In the genomic region with DNA sequence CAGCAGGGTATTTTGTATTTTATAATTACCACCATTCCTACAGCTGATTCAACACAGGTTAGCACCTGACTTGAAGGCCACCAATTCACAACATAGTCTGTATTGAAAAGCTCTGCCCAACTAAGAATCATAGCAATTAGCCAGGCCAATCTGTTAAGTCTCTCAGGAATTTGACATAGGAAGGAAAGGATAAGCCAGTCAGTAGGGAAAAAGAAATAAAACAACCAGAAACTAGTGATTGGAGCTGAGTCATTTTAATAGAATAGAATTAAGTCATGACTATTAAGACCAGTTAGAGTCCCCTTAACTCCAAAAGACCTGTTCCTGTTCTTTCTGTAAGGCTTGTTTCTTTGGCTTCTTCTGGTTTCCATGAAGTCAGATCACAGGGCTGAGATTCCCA, we compare ENCODE assay signal across 26 cellular contexts. TPM values are rescaled to one million over a fixed set of nuclear protein-coding genes. Genes with fewer than 3 reads are reported as not detected.
DNase-seq lines count a peak whose midpoint lies in the region; ATAC-seq and TF ChIP-seq lines count a peak whose summit lies in the region.
"Had no signal": no experiment of that assay in that cellular context is flagged by ENCODE, and none has a peak within 500 bp of the region (broad histone marks: within the 10 kb centered on the region; RNA-seq: fewer than 3 reads in every experiment).

No MANE protein-coding gene starts in this region.

- H3K27ac ChIP-seq in PC-9: 0 out of 2 replicates have a peak overlapping the region, but pooled peaks have one; percentile 17
- H3K27ac ChIP-seq: A549, sigmoid colon, VCaP had no signal

- no peak overlapping the region for H3K4me3 Mint-ChIP-seq in stimulated activated naive CD8-positive, alpha-beta T cell treated with anti-CD3 and anti-CD28 coated beads, Interleukin-15, amount 100 ng/mL, for 72 hours
- H3K4me3 Mint-ChIP-seq: activated naive CD4-positive, alpha-beta T cell treated with anti-CD3 and anti-CD28 coated beads, Interleukin-2, amount 50 U/mL, for 24 hours; activated T-cell treated with anti-CD3 and anti-CD28 coated beads, Interleukin-2, amount 50 U/mL, for 72 hours; neural crest cell had no signal

- no peaks in the 10 kb centered on the region for H3K27me3 Mint-ChIP-seq in stimulated activated naive CD8-positive, alpha-beta T cell treated with anti-CD3 and anti-CD28 coated beads, Interleukin-15, amount 100 ng/mL, for 72 hours
- H3K27me3 Mint-ChIP-seq: activated naive CD4-positive, alpha-beta T cell treated with anti-CD3 and anti-CD28 coated beads, Interleukin-2, amount 50 U/mL, for 24 hours had no signal

- no peak overlapping the region for H3K27ac Mint-ChIP-seq in stimulated activated naive CD8-positive, alpha-beta T cell treated with anti-CD3 and anti-CD28 coated beads, Interleukin-15, amount 100 ng/mL, for 72 hours
- H3K27ac Mint-ChIP-seq: activated naive CD4-positive, alpha-beta T cell treated with anti-CD3 and anti-CD28 coated beads, Interleukin-2, amount 50 U/mL, for 24 hours; activated T-cell treated with anti-CD3 and anti-CD28 coated beads, Interleukin-2, amount 50 U/mL, for 72 hours had no signal

- DNase-seq in stimulated activated naive CD8-positive, alpha-beta T cell treated with anti-CD3 and anti-CD28 coated beads, Interleukin-15, amount 100 ng/mL, for 72 hours: no peak
- DNase-seq in stimulated activated naive CD8-positive, alpha-beta T cell treated with anti-CD3 and anti-CD28 coated beads, Interleukin-15, Interleukin-2, amounts not matched to agents 100 U/mL and 50 U/mL, for 24 hours: no peak
- DNase-seq in PC-9 (no peak), lung microvascular endothelial cell (ENCODE audit: low read depth in 2 of 2) (peak; percentile 28 to 41), OCI-M2 (lab: John Stamatoyannopoulos, UW; ENCODE audit: unreplicated experiment) (no peak), DMS 273 treated with DMSO at 0.1 percent for 48 hours (lab: John Stamatoyannopoulos, UW) (no peak)
- DNase-seq in stimulated activated CD4-positive, alpha-beta T cell treated with anti-CD3 and anti-CD28 coated beads, Interleukin-15, amount 100 ng/mL, for 24 hours: no peak
- DNase-seq: activated CD4-positive, alpha-beta T cell treated with anti-CD3 and anti-CD28 coated beads, Interleukin-2, amount 50 U/mL, for 1 hour; activated T-cell treated with anti-CD3 and anti-CD28 coated beads, Interleukin-2, amount 50 U/mL, for 72 hours; BE2C; COR-L47; effector CD4-positive, alpha-beta T cell; KG1; MM.1S; NCI-H1436 treated with DMSO at 0.1 percent for 48 hours; NCI-H2107; SHP77; sigmoid colon; stimulated activated naive CD4-positive, alpha-beta T cell treated with Interleukin-2 at 50 U/mL for 16 hours; T-helper 9 cell had no signal

- CTCF ChIA-PET in PC-9 (lab: Charles Lee): no interaction called here

- POLR2A ChIA-PET in PC-9 (lab: Charles Lee; ENCODE audit: unreplicated experiment): no interaction called here

- no peaks in the 10 kb centered on the region for H3K9me3 Mint-ChIP-seq in stimulated activated naive CD8-positive, alpha-beta T cell treated with anti-CD3 and anti-CD28 coated beads, Interleukin-15, amount 100 ng/mL, for 72 hours
- H3K9me3 Mint-ChIP-seq: activated naive CD4-positive, alpha-beta T cell treated with anti-CD3 and anti-CD28 coated beads, Interleukin-2, amount 50 U/mL, for 24 hours; activated T-cell treated with anti-CD3 and anti-CD28 coated beads, Interleukin-2, amount 50 U/mL, for 72 hours; neural crest cell had no signal

- no peaks in the 10 kb centered on the region for H3K9me2 ChIP-seq in PC-9 (ENCODE audit: insufficient read depth)

- intact Hi-C loops in PC-9 (cut with micrococcal nuclease; ENCODE audit: unreplicated experiment): no loop called here

- peaks cover 51% of the 10 kb centered on the region for H4K20me1 ChIP-seq in PC-9 (ENCODE audit: insufficient read depth)

- no peak overlapping the region for H3K4me3 ChIP-seq in PC-9
- H3K4me3 ChIP-seq: A549, lung, sigmoid colon had no signal

- peaks cover 37% of the 10 kb centered on the region for H3K4me1 Mint-ChIP-seq in stimulated activated naive CD8-positive, alpha-beta T cell treated with anti-CD3 and anti-CD28 coated beads, Interleukin-15, amount 100 ng/mL, for 72 hours

- H3K36me3 ChIP-seq in PC-9 (ENCODE audit: low read depth): peaks cover 5% of the 10 kb centered on the region; the same call in 1 of the 2 replicates
- H3K36me3 ChIP-seq: BE2C, sigmoid colon had no signal

- peaks cover 100% of the 10 kb centered on the region for H3K79me2 ChIP-seq in PC-9 (ENCODE audit: low read depth)

- peaks cover 10% of the 10 kb centered on the region for H3F3A ChIP-seq in PC-9 (ENCODE audit: insufficient read depth, low read depth)

- no peak overlapping the region for H2AFZ ChIP-seq in PC-9

- no peaks in the 10 kb centered on the region for H3K27me3 ChIP-seq in PC-9 (ENCODE audit: insufficient read depth, low read depth)
- H3K27me3 ChIP-seq: BE2C, sigmoid colon had no signal

- 0 out of 2 replicates have a peak overlapping the region, but pooled peaks have one; percentile 16 for H3K4me2 ChIP-seq in PC-9
- H3K4me2 ChIP-seq: A549 had no signal

- TF ChIP-seq CTCF in PC-9 (conservative IDR thresholded peaks at IDR 0.05): no peak

- BruUV-seq in PC-9 (replicated peaks; lab: Mats Ljungman, UMichigan): no TSS peak

- peaks cover 27% of the 10 kb centered on the region for H3K4me1 ChIP-seq in PC-9 (replicated peaks; ENCODE audit: insufficient read depth)
- H3K4me1 ChIP-seq: BE2C had no signal

- H3K9me3 ChIP-seq in PC-9 (ENCODE audit: insufficient read depth, low read depth): no peaks in the 10 kb centered on the region
- H3K9me3 ChIP-seq: A549, BE2C, sigmoid colon had no signal

- peak; percentile 39 for ATAC-seq in stimulated activated naive CD8-positive, alpha-beta T cell treated with anti-CD3 and anti-CD28 coated beads, Interleukin-15, amount 100 ng/mL, for 72 hours
- ATAC-seq in stimulated activated naive CD8-positive, alpha-beta T cell treated with anti-CD3 and anti-CD28 coated beads, Interleukin-15, Interleukin-2, amounts not matched to agents 100 U/mL and 50 U/mL, for 24 hours: no peak
- ATAC-seq in GM21360 (IDR thresholded peaks at IDR 0.05; ENCODE audit: unreplicated experiment): no peak
- ATAC-seq: A549 had no signal

RNA-seq across cellular contexts. Expression of gene RANBP9, which starts 8.1 kb away (rescaled TPM):
- 44.0 and 73.8 TPM in 2 replicates for total RNA-seq in PC-9 (2021)
- total RNA-seq in lung microvascular endothelial cell: 18.3 and 21.0 TPM in 2 replicates

Comparison
In these comparisons a context has a peak if more than half of its experiments do, and no peak if none do; other contexts are left out.
1. DNase-seq: peak in lung microvascular endothelial cell (2 of 2); none in stimulated activated naive CD8-positive, alpha-beta T cell treated with anti-CD3 and anti-CD28 coated beads, Interleukin-15, amount 100 ng/mL, for 72 hours (0 of 2), stimulated activated naive CD8-positive, alpha-beta T cell treated with anti-CD3 and anti-CD28 coated beads, Interleukin-15, Interleukin-2, amounts not matched to agents 100 U/mL and 50 U/mL, for 24 hours (single experiment), PC-9 (0 of 2), stimulated activated CD4-positive, alpha-beta T cell treated with anti-CD3 and anti-CD28 coated beads, Interleukin-15, amount 100 ng/mL, for 24 hours (single experiment), OCI-M2 (single experiment) and DMS 273 treated with DMSO at 0.1 percent for 48 hours (single experiment).